ENCODE assay signal across 8 cellular contexts in the genomic region with DNA sequence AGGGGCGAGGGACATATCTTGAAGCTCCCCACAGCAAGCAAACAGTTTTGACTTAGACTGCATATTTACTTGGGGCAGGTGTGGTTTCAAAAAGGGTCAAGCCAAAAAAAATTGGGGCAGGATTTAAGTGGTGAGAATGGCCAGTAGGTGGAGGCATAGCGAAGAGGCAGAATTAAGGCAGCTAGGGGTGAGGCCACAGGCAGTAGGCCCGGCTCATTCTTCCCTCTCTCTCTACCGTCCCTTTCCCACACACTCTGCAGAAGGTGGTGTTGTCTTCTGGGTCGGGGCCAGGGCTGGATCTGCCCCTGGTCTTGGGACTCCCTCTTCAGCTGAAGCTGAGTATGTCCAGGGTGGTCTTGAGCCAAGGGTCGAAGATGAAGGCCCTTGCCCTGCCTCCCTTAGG. TPM values are rescaled to one million over a fixed set of nuclear protein-coding genes. Genes with fewer than 3 reads are reported as not detected.
DNase-seq lines count a peak whose midpoint lies in the region; ATAC-seq and TF ChIP-seq lines count a peak whose summit lies in the region.

No MANE protein-coding gene starts in this region.

- no peaks in the 10 kb centered on the region for H3K36me3 ChIP-seq in tibial nerve

- no peak for TF ChIP-seq POLR2A in tibial nerve (IDR thresholded peaks at IDR 0.05)

- H3K4me3 ChIP-seq in LNCaP clone FGC (ENCODE audit: low read depth, low read length) (no peak overlapping the region), WI38 (ENCODE audit: low read depth, low read length) (no peak overlapping the region), tibial nerve (no peak overlapping the region)

- no peaks in the 10 kb centered on the region for H3K27me3 ChIP-seq in tibial nerve

- DNase-seq in SIG-M5 treated with dmso at 0.1 percent for 504 hours (lab: John Stamatoyannopoulos, UW; ENCODE audit: unreplicated experiment) (peak; percentile 61), SIG-M5 (lab: John Stamatoyannopoulos, UW) (no peak), LNCaP clone FGC (ENCODE audit: low read depth) (peak; percentile 46), glomerular visceral epithelial cell (ENCODE audit: extremely low spot score) (peak; percentile 49), tibial nerve (ENCODE audit: low spot score in 2 of 2) (no peak), cerebellum (ENCODE audit: low spot score) (no peak)

- no peak for TF ChIP-seq EP300 in tibial nerve (IDR thresholded peaks at IDR 0.05)

- peaks cover 0 to 7% (median under 1%) of the 10 kb centered on the region in 4 donors for H3K4me1 ChIP-seq in tibial nerve

- WGBS in tibial nerve, 2 donors = 36 to 48% methylated on average over 6 of the region's 6 CpGs

- H3K27ac ChIP-seq in tibial nerve = no peak overlapping the region

- H3K9me3 ChIP-seq in tibial nerve = no peaks in the 10 kb centered on the region

- ATAC-seq in HG02870 (IDR thresholded peaks at IDR 0.05; ENCODE audit: unreplicated experiment) = no peak

- TF ChIP-seq CTCF in LNCaP clone FGC (IDR thresholded peaks at IDR 0.05; ENCODE audit: control insufficient read depth, extremely low read depth, insufficient read depth) = peak; percentile 61
- peak; percentile 59; the same call in 1 of the 2 replicates for TF ChIP-seq CTCF in WI38 (IDR thresholded peaks at IDR 0.05; ENCODE audit: low read depth, low read length)
- peak in 4 of 5 experiments; percentile 8 to 41 (median 31) for TF ChIP-seq CTCF in tibial nerve (IDR thresholded peaks at IDR 0.05)

RNA-seq across cellular contexts. Expression of gene SHBG, which starts 2.6 kb away (rescaled TPM):
- total RNA-seq in tibial nerve (1 to 10 TPM in 1 of 4 donors, under 1 TPM in 1, not detected in 2; 0.63 to 1.2 TPM), cerebellum (0.64 TPM)

RNA-seq across cellular contexts. Expression of gene SAT2, which starts 4.9 kb away (rescaled TPM):
- total RNA-seq in tibial nerve (100 to 1,000 TPM in 1 of 4 donors, 10 to 100 TPM in 3; 69.3 to 130 (median 82.0) TPM), cerebellum (20.5 TPM)

RNA-seq across cellular contexts. Expression of gene FXR2, which starts 17.8 kb away (rescaled TPM):
- total RNA-seq in tibial nerve = 10 to 100 TPM; 34.7 to 39.4 (median 36.7) TPM
- total RNA-seq in cerebellum = 30.0 TPM

RNA-seq across cellular contexts. Expression of gene ATP1B2, which starts 18.2 kb away (rescaled TPM):
- total RNA-seq in tibial nerve = 1 to 10 TPM; 1.5 to 3.9 (median 1.9) TPM
- total RNA-seq in cerebellum = 12.8 TPM

RNA-seq across cellular contexts. Expression of gene SOX15, which starts 42.6 kb away (rescaled TPM):
- total RNA-seq in tibial nerve (1 to 10 TPM; 3.1 to 6.9 (median 5.0) TPM), cerebellum (1.5 TPM)

Comparison
In these comparisons a context has a peak if more than half of its experiments do, and no peak if none do; other contexts are left out.
1. DNase-seq: peak in SIG-M5 treated with dmso at 0.1 percent for 504 hours (single experiment), LNCaP clone FGC (single experiment) and glomerular visceral epithelial cell (single experiment); none in SIG-M5 (single experiment), tibial nerve (0 of 2) and cerebellum (single experiment).
2. Peak in every context shown above with its lines, with median percentiles within 50 percentile points of each other: CTCF ChIP-seq.